10 cellular contexts compared by ENCODE assay signal in the genomic region with DNA sequence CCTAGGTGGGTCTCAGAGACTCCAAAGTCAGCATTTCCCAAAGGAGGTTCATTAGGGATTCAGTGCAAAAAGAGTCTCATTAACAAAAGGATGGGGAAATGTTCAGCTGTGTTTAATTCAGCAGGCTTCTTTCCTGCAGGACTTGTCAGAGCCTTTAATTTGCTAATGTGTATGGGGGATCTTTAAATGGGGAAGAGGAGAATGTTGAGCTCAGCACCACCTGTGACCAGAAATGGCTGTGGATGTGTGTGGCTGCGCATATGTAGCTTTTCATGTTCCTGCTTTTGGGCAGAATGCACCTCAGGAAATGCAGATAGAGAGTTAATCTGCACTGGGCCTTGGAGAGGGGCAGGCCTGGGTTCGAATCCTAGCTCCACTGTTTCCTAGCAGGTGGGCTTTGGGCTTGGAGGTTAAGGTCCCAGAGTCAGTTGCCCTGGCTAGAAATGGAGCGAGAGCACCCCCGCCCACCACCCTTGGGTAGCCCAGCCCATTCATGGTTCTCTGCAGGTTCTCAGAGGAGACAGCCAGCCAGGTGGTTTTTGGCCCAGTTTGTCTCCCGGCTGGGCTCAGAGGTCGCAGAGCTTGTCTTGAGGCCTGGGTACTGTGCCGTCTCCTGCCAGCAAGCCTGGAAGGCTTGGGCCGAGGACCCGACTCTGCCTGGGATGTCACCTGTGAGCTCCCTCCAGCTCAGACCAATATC. TPM values are rescaled to one million over a fixed set of nuclear protein-coding genes. Genes with fewer than 3 reads are reported as not detected.
DNase-seq lines count a peak whose midpoint lies in the region; ATAC-seq and TF ChIP-seq lines count a peak whose summit lies in the region.
"Had no signal": no experiment of that assay in that cellular context is flagged by ENCODE, and none has a peak within 500 bp of the region (broad histone marks: within the 10 kb centered on the region; RNA-seq: fewer than 3 reads in every experiment).

No MANE protein-coding gene starts in this region.

- H3K36me3 Mint-ChIP-seq in activated naive CD4-positive, alpha-beta T cell treated with anti-CD3 and anti-CD28 coated beads, Interleukin-2, amount 10 ng/mL, durations not matched to agents 7 days and 5 days, result peaks cover 62% of the 10 kb centered on the region

- H2AFZ ChIP-seq in OCI-LY7 (ENCODE audit: low read length), result no peak overlapping the region

- H3K36me3 ChIP-seq in OCI-LY7 (ENCODE audit: insufficient read depth, low read length) (peaks cover 15% of the 10 kb centered on the region), thoracic aorta (no peaks in the 10 kb centered on the region)
- H3K36me3 ChIP-seq in effector memory CD4-positive, alpha-beta T cell (ENCODE audit: control insufficient read depth, insufficient read depth, low read length), result peaks cover 7% of the 10 kb centered on the region

- peaks cover 99% of the 10 kb centered on the region for H3K4me1 Mint-ChIP-seq in activated naive CD4-positive, alpha-beta T cell treated with anti-CD3 and anti-CD28 coated beads, Interleukin-2, amount 10 ng/mL, durations not matched to agents 7 days and 5 days

- H3K27me3 ChIP-seq in effector memory CD4-positive, alpha-beta T cell (replicated peaks; ENCODE audit: control insufficient read depth, insufficient read depth, low read length, poor library complexity, severe bottlenecking), result no peaks in the 10 kb centered on the region
- no peaks in the 10 kb centered on the region for H3K27me3 ChIP-seq in thoracic aorta (replicated peaks; ENCODE audit: insufficient read depth)

- CTCF ChIA-PET in activated naive CD4-positive, alpha-beta T cell treated with anti-CD3 and anti-CD28 coated beads, Interleukin-2, amount 10 ng/mL, durations not matched to agents 7 days and 5 days (lab: Charles Lee), result interaction anchor here (0.6 to 2.8 kb wide), 9 partner anchors 10 to 251 kb away, joined by 3 to 18 read pairs (median 4); partner anchors contain the start of genes ADCY7 and CNEP1R1
- CTCF ChIA-PET in OCI-LY7 (lab: Charles Lee; ENCODE audit: unreplicated experiment), result interaction anchor here (2.0 to 2.1 kb wide), 2 partner anchors 9 to 10 kb away, joined by 10 to 16 read pairs; partner anchors contain the start of gene ADCY7

- H3K4me2 ChIP-seq in OCI-LY7 (ENCODE audit: low read length), result peak overlapping the region; percentile 97

- H3K4me3 Mint-ChIP-seq in activated naive CD4-positive, alpha-beta T cell treated with anti-CD3 and anti-CD28 coated beads, Interleukin-2, amount 10 ng/mL, durations not matched to agents 7 days and 5 days, result peak overlapping the region; percentile 83
- H3K4me3 Mint-ChIP-seq: nephron progenitor cell had no signal

- H3K27ac Mint-ChIP-seq in activated naive CD4-positive, alpha-beta T cell treated with anti-CD3 and anti-CD28 coated beads, Interleukin-2, amount 10 ng/mL, durations not matched to agents 7 days and 5 days, result peak overlapping the region; percentile 99
- H3K27ac Mint-ChIP-seq: nephron progenitor cell had no signal

- H3K9me2 ChIP-seq in OCI-LY7 (ENCODE audit: insufficient read depth, low read length), result no peaks in the 10 kb centered on the region

- peaks cover 56% of the 10 kb centered on the region for H3K79me2 ChIP-seq in OCI-LY7 (ENCODE audit: insufficient read depth, low read depth, low read length)

- H3K9me3 ChIP-seq in OCI-LY7 (ENCODE audit: low read length), result no peaks in the 10 kb centered on the region; the same call in 1 of the 2 replicates
- H3K9me3 ChIP-seq in effector memory CD4-positive, alpha-beta T cell (ENCODE audit: control insufficient read depth, low read length), result no peaks in the 10 kb centered on the region
- H3K9me3 ChIP-seq in thoracic aorta, result no peaks in the 10 kb centered on the region

- no peak for DNase-seq in activated naive CD4-positive, alpha-beta T cell treated with anti-CD3 and anti-CD28 coated beads, Interleukin-2, amount 10 ng/mL, durations not matched to agents 7 days and 5 days
- no peak for DNase-seq in activated naive CD4-positive, alpha-beta T cell (lab: John Stamatoyannopoulos, UW)
- DNase-seq in OCI-LY7 (ENCODE audit: low spot score) (peak; percentile 37), thoracic aorta (ENCODE audit: low spot score) (no peak), NCI-H69 (lab: John Stamatoyannopoulos, UW) (no peak), NCI-H2196 treated with DMSO at 0.1 percent for 48 hours (lab: John Stamatoyannopoulos, UW; ENCODE audit: unreplicated experiment) (no peak)
- DNase-seq in effector memory CD4-positive, alpha-beta T cell, result no peak
- DNase-seq: nephron progenitor cell had no signal

- ATAC-seq in thoracic aorta (ENCODE audit: insufficient number of reproducible peaks, low FRiP score, low read depth) (no peak), HG02642 (IDR thresholded peaks at IDR 0.05; ENCODE audit: poor library complexity, unreplicated experiment) (no peak)
- ATAC-seq: HCT116 had no signal

- peaks cover 66% of the 10 kb centered on the region for H3K4me1 ChIP-seq in OCI-LY7 (ENCODE audit: insufficient read depth, low read length, poor library complexity, severe bottlenecking)
- H3K4me1 ChIP-seq in effector memory CD4-positive, alpha-beta T cell (ENCODE audit: control insufficient read depth, insufficient read depth, low read length, poor library complexity, severe bottlenecking), result peaks cover 83% of the 10 kb centered on the region
- no peaks in the 10 kb centered on the region for H3K4me1 ChIP-seq in thoracic aorta (ENCODE audit: control insufficient read depth in 1 of 2, low read depth in 2 of 2)

- peaks cover 5% of the 10 kb centered on the region; the same call in 1 of the 2 replicates for H4K20me1 ChIP-seq in OCI-LY7 (ENCODE audit: insufficient read depth, low read length)

- H3K9me3 Mint-ChIP-seq in activated naive CD4-positive, alpha-beta T cell treated with anti-CD3 and anti-CD28 coated beads, Interleukin-2, amount 10 ng/mL, durations not matched to agents 7 days and 5 days, result no peaks in the 10 kb centered on the region

- intact Hi-C loops in OCI-LY7 (cut with micrococcal nuclease; ENCODE audit: unreplicated experiment), result no loop called here

- POLR2A ChIA-PET in OCI-LY7 (lab: Charles Lee), result interaction anchor here (0.6 to 3.5 kb wide), 7 partner anchors 9 to 80 kb away, joined by 3 to 21 read pairs (median 5); partner anchors contain the start of gene ADCY7

- no peaks in the 10 kb centered on the region for H3K27me3 Mint-ChIP-seq in activated naive CD4-positive, alpha-beta T cell treated with anti-CD3 and anti-CD28 coated beads, Interleukin-2, amount 10 ng/mL, durations not matched to agents 7 days and 5 days

- BruUV-seq in OCI-LY7 (replicated peaks; lab: Mats Ljungman, UMichigan), result no TSS peak

- peak overlapping the region; percentile 80 for H3K27ac ChIP-seq in OCI-LY7 (ENCODE audit: low read depth, low read length, poor library complexity, severe bottlenecking)
- H3K27ac ChIP-seq in effector memory CD4-positive, alpha-beta T cell (ENCODE audit: insufficient read depth, low read length, poor library complexity, severe bottlenecking), result peak overlapping the region; percentile 95
- no peak overlapping the region for H3K27ac ChIP-seq in thoracic aorta

- TF ChIP-seq CTCF in OCI-LY7 (conservative IDR thresholded peaks at IDR 0.05; ENCODE audit: low read length) (no peak), thoracic aorta (IDR thresholded peaks at IDR 0.05) (no peak)

- H3K4me3 ChIP-seq in OCI-LY7 (ENCODE audit: low read depth, low read length, poor library complexity, severe bottlenecking) (peak overlapping the region; percentile 75), thoracic aorta (peak overlapping the region; percentile 55)
- peak overlapping the region; percentile 59 for H3K4me3 ChIP-seq in effector memory CD4-positive, alpha-beta T cell (ENCODE audit: insufficient read depth, low read depth, low read length, poor library complexity, severe bottlenecking)

RNA-seq across cellular contexts. Expression of gene ADCY7, which starts 9.2 kb away (rescaled TPM):
- total RNA-seq in OCI-LY7 (2014; rRNA removed; shearing (Covaris generic)), result 36.9 and 49.9 TPM in 2 replicates
- 62.0 and 77.7 TPM in 2 replicates for total RNA-seq in OCI-LY7 (2022)
- 10 to 100 TPM; 35.9 to 39.8 TPM for total RNA-seq in thoracic aorta

Comparison
In these comparisons a context has a peak if more than half of its experiments do, and no peak if none do; other contexts are left out.
1. H3K27ac ChIP-seq: peak in OCI-LY7 (single experiment) and effector memory CD4-positive, alpha-beta T cell (single experiment); none in thoracic aorta (0 of 2).
2. Peak in every context shown above with its lines, with median percentiles within 50 percentile points of each other: H3K4me3 ChIP-seq.